14 cellular contexts compared by ENCODE assay signal in genomic region chr13:50074843-50075242, GRCh38. TPM values are rescaled to one million over a fixed set of nuclear protein-coding genes. Genes with fewer than 3 reads are reported as not detected.
A peak's percentile ranks its signal among the peaks of the same experiment; 100 is the strongest.
DNase-seq lines count a peak whose midpoint lies in the region; ATAC-seq and TF ChIP-seq lines count a peak whose summit lies in the region.
"Had no signal": no experiment of that assay in that cellular context is flagged by ENCODE, and none has a peak within 500 bp of the region (broad histone marks: within the 10 kb centered on the region; RNA-seq: fewer than 3 reads in every experiment).

No MANE protein-coding gene starts in this region.

- H3K27ac Mint-ChIP-seq in activated T-cell treated with anti-CD3 and anti-CD28 coated beads, Interleukin-2, amount 50 U/mL, for 24 hours = no peak overlapping the region

- peak overlapping the region; percentile 99 for H3K4me2 ChIP-seq in SU-DHL-6 (ENCODE audit: low read depth, low read length, poor library complexity, severe bottlenecking)

- H2AFZ ChIP-seq in SU-DHL-6 (ENCODE audit: low read depth, low read length, severe bottlenecking) = no peak overlapping the region

- no peaks in the 10 kb centered on the region for H3K27me3 ChIP-seq in SU-DHL-6 (ENCODE audit: low read length)
- H3K27me3 ChIP-seq in thoracic aorta (replicated peaks; ENCODE audit: insufficient read depth) = no peaks in the 10 kb centered on the region
- H3K27me3 ChIP-seq: brain microvascular endothelial cell had no signal

- no peaks in the 10 kb centered on the region for H3K9me3 Mint-ChIP-seq in activated T-cell treated with anti-CD3 and anti-CD28 coated beads, Interleukin-2, amount 50 U/mL, for 4 hours
- H3K9me3 Mint-ChIP-seq in activated T-cell treated with anti-CD3 and anti-CD28 coated beads, Interleukin-2, amount 50 U/mL, for 24 hours = no peaks in the 10 kb centered on the region
- H3K9me3 Mint-ChIP-seq: IgD-negative memory B cell had no signal

- ATAC-seq in activated T-cell treated with anti-CD3 and anti-CD28 coated beads, Interleukin-2, amount 50 U/mL, for 4 hours = peak; percentile 63 to 69
- ATAC-seq in HG02623 (IDR thresholded peaks at IDR 0.05; ENCODE audit: unreplicated experiment) = peak; percentile 55
- no peak for ATAC-seq in thoracic aorta (ENCODE audit: insufficient number of reproducible peaks, low FRiP score, low read depth)
- no peak for ATAC-seq in HG03469 (IDR thresholded peaks at IDR 0.05; ENCODE audit: unreplicated experiment)
- no peak for ATAC-seq in HG02973 (IDR thresholded peaks at IDR 0.05; ENCODE audit: unreplicated experiment)
- ATAC-seq: HCT116, right cardiac atrium had no signal

- H3K4me1 Mint-ChIP-seq in activated T-cell treated with anti-CD3 and anti-CD28 coated beads, Interleukin-2, amount 50 U/mL, for 4 hours (ENCODE audit: low read depth) = peaks cover 44% of the 10 kb centered on the region
- peaks cover 47% of the 10 kb centered on the region for H3K4me1 Mint-ChIP-seq in activated T-cell treated with anti-CD3 and anti-CD28 coated beads, Interleukin-2, amount 50 U/mL, for 24 hours (ENCODE audit: low read depth)

- no peak overlapping the region for H3K9ac ChIP-seq in SU-DHL-6 (ENCODE audit: low read length)

- H3K27me3 Mint-ChIP-seq in activated T-cell treated with anti-CD3 and anti-CD28 coated beads, Interleukin-2, amount 50 U/mL, for 4 hours (ENCODE audit: low read depth) = peaks cover 9% of the 10 kb centered on the region
- H3K27me3 Mint-ChIP-seq in activated T-cell treated with anti-CD3 and anti-CD28 coated beads, Interleukin-2, amount 50 U/mL, for 24 hours = peaks cover 18% of the 10 kb centered on the region
- H3K27me3 Mint-ChIP-seq: IgD-negative memory B cell had no signal

- no peaks in the 10 kb centered on the region for H3K9me2 ChIP-seq in SU-DHL-6 (replicated peaks; ENCODE audit: insufficient read depth, low read length)

- H3K4me3 Mint-ChIP-seq in activated T-cell treated with anti-CD3 and anti-CD28 coated beads, Interleukin-2, amount 50 U/mL, for 4 hours = no peak overlapping the region
- no peak overlapping the region for H3K4me3 Mint-ChIP-seq in activated T-cell treated with anti-CD3 and anti-CD28 coated beads, Interleukin-2, amount 50 U/mL, for 24 hours

- TF ChIP-seq CTCF in SU-DHL-6 (IDR thresholded peaks at IDR 0.05; ENCODE audit: insufficient read depth, low read length, poor library complexity, severe bottlenecking) (no peak), thoracic aorta (IDR thresholded peaks at IDR 0.05) (no peak)

- DNase-seq in activated T-cell treated with anti-CD3 and anti-CD28 coated beads, Interleukin-2, amount 50 U/mL, for 4 hours = no peak
- no peak for DNase-seq in activated T-cell treated with anti-CD3 and anti-CD28 coated beads, Interleukin-2, amount 50 U/mL, for 24 hours
- DNase-seq in thoracic aorta (ENCODE audit: low spot score) = no peak
- no peak for DNase-seq in NCI-H1694 treated with DMSO at 0.1 percent for 48 hours (lab: John Stamatoyannopoulos, UW)
- DNase-seq: activated CD8-positive, alpha-beta memory T cell treated with anti-CD3 and anti-CD28 coated beads for 24 hours; brain microvascular endothelial cell; right cardiac atrium had no signal

- peaks cover 66% of the 10 kb centered on the region for H3F3A ChIP-seq in SU-DHL-6 (ENCODE audit: insufficient read depth)

- peaks cover 96% of the 10 kb centered on the region for H4K20me1 ChIP-seq in SU-DHL-6 (ENCODE audit: low read depth, low read length)

- H3K27ac ChIP-seq in SU-DHL-6 (ENCODE audit: low read depth, low read length) = peak overlapping the region; percentile 20; the same call in 1 of the 2 replicates
- peak overlapping the region; percentile 56 to 92 for H3K27ac ChIP-seq in thoracic aorta

- peaks cover 35 to 49% of the 10 kb centered on the region in 2 donors for H3K4me1 ChIP-seq in thoracic aorta (ENCODE audit: control insufficient read depth in 1 of 2, low read depth in 2 of 2)

- no peaks in the 10 kb centered on the region for H3K9me3 ChIP-seq in SU-DHL-6 (ENCODE audit: insufficient read depth, low read length)
- H3K9me3 ChIP-seq in thoracic aorta = no peaks in the 10 kb centered on the region

- peaks cover 8% of the 10 kb centered on the region for H3K36me3 Mint-ChIP-seq in activated T-cell treated with anti-CD3 and anti-CD28 coated beads, Interleukin-2, amount 50 U/mL, for 4 hours (ENCODE audit: insufficient read depth)
- peaks cover 54% of the 10 kb centered on the region for H3K36me3 Mint-ChIP-seq in activated T-cell treated with anti-CD3 and anti-CD28 coated beads, Interleukin-2, amount 50 U/mL, for 24 hours (ENCODE audit: low read depth)

- H3K79me2 ChIP-seq in SU-DHL-6 (ENCODE audit: insufficient read depth, low read length) = peaks cover 100% of the 10 kb centered on the region

- H3K36me3 ChIP-seq in SU-DHL-6 (ENCODE audit: low read length) (peaks cover 86% of the 10 kb centered on the region), thoracic aorta (no peaks in the 10 kb centered on the region)
- H3K36me3 ChIP-seq: brain microvascular endothelial cell had no signal

- H3K4me3 ChIP-seq in SU-DHL-6 (ENCODE audit: insufficient read depth, low read length, poor library complexity, severe bottlenecking) = no peak overlapping the region
- peak overlapping the region; percentile 39 for H3K4me3 ChIP-seq in thoracic aorta
- H3K4me3 ChIP-seq: lung had no signal

RNA-seq across cellular contexts. Expression of gene KCNRG, which starts 59.6 kb away (rescaled TPM):
- under 1 TPM; 0.18 to 0.82 (median 0.42) TPM for total RNA-seq in activated T-cell treated with anti-CD3 and anti-CD28 coated beads, Interleukin-2, amount 50 U/mL, for 4 hours
- 1 to 10 TPM in 1 of 2 donors, under 1 TPM in 1; 0.54 to 2.0 TPM for total RNA-seq in thoracic aorta

Comparison
In these comparisons a context has a peak if more than half of its experiments do, and no peak if none do; other contexts are left out.
1. ATAC-seq: peak in activated T-cell treated with anti-CD3 and anti-CD28 coated beads, Interleukin-2, amount 50 U/mL, for 4 hours (2 of 2) and HG02623 (single experiment); none in thoracic aorta (single experiment), HG03469 (single experiment) and HG02973 (single experiment).